In the genomic region with DNA sequence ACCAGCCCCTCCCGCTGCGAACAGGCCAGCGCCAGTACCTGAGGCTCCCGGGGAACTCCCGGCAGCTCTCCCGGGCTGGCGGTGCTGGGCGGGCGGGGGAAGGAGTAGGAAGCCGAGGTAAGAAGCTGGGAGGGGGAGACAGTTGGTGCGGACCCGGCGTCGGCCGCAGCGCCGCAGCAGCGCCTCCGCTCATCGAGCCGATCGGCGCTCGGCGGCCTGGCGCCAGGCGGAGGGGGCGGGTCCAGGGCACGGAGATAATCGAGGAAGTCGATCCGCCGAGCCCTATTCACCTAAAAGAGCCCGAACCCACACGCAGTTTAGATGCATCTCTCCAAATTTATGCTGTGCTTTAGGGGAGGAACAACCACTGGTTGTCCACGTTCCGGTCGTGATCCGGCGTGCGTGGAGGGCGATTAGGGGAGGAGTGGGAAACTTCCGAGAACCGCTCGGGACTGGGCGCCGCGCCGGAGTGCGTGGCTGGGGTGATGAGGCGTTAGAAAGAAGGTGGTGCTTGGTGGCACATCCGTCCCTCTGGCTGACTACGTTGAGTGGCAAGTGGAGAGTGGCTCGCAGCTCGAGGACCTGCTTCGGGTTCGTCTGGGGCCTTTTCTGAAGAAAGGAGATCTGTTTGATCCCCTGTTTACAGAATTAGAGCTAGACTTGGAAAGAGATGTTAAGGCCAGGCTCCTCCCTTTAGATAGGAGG, we compare ENCODE assay signal across 1 cellular context.
TF ChIP-seq lines count a peak whose summit lies in the region.

A gene with protein sequence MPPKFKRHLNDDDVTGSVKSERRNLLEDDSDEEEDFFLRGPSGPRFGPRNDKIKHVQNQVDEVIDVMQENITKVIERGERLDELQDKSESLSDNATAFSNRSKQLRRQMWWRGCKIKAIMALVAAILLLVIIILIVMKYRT (minus strand): TSS at position 194 of the 705 bp plus-strand sequence. CDS start 3,651 bp downstream, outside the sequence.

TF ChIP-seq in SK-N-SH, 30 proteins besides CTCF, POLR2A, EP300 and RAD21 (continued from another document):
- peak; percentile 60 for TF ChIP-seq ELF1 (IDR thresholded peaks at IDR 0.05)
- TF ChIP-seq MXI1 (IDR thresholded peaks at IDR 0.05; ENCODE audit: low read depth, low read length): peak; percentile 52; the same call in 1 of the 2 replicates
- TF ChIP-seq FOSL2 (IDR thresholded peaks at IDR 0.05; ENCODE audit: borderline replicate concordance, low read depth): no peak
- TF ChIP-seq, protein P1, sequence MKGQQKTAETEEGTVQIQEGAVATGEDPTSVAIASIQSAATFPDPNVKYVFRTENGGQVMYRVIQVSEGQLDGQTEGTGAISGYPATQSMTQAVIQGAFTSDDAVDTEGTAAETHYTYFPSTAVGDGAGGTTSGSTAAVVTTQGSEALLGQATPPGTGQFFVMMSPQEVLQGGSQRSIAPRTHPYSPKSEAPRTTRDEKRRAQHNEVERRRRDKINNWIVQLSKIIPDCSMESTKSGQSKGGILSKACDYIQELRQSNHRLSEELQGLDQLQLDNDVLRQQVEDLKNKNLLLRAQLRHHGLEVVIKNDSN (IDR thresholded peaks at IDR 0.05; ENCODE audit: borderline replicate concordance, low read depth): no peak
- TF ChIP-seq SMC3 (IDR thresholded peaks at IDR 0.05; ENCODE audit: low read depth, low read length): no peak
- peak; percentile 77; the same call in 1 of the 2 replicates for TF ChIP-seq SIN3A (IDR thresholded peaks at IDR 0.05; ENCODE audit: borderline replicate concordance, low read depth, low read length)
- no peak for TF ChIP-seq NRF1 (IDR thresholded peaks at IDR 0.05; ENCODE audit: low read depth, low read length)
- peak; percentile 87 for TF ChIP-seq TAF1 (IDR thresholded peaks at IDR 0.05; ENCODE audit: borderline replicate concordance, low read depth, low read length)
- no peak for TF ChIP-seq RCOR1 (IDR thresholded peaks at IDR 0.05; ENCODE audit: low read length)
- TF ChIP-seq POLR2AphosphoS5 (IDR thresholded peaks at IDR 0.05; ENCODE audit: low read depth, low read length): peak; percentile 92
- TF ChIP-seq GATA2 (CRISPR knock-in tag; IDR thresholded peaks at IDR 0.05): no peak
- no peak for TF ChIP-seq MEF2A (IDR thresholded peaks at IDR 0.05; ENCODE audit: borderline replicate concordance, low read depth)
- peak; percentile 53 for TF ChIP-seq GABPA (IDR thresholded peaks at IDR 0.05; ENCODE audit: low read depth)
- TF ChIP-seq RXRA (IDR thresholded peaks at IDR 0.05; ENCODE audit: borderline replicate concordance, low read depth): no peak
- TF ChIP-seq, protein P2, sequence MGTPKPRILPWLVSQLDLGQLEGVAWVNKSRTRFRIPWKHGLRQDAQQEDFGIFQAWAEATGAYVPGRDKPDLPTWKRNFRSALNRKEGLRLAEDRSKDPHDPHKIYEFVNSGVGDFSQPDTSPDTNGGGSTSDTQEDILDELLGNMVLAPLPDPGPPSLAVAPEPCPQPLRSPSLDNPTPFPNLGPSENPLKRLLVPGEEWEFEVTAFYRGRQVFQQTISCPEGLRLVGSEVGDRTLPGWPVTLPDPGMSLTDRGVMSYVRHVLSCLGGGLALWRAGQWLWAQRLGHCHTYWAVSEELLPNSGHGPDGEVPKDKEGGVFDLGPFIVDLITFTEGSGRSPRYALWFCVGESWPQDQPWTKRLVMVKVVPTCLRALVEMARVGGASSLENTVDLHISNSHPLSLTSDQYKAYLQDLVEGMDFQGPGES (IDR thresholded peaks at IDR 0.05; ENCODE audit: low read depth, low read length): no peak
- TF ChIP-seq RFX5 (IDR thresholded peaks at IDR 0.05; ENCODE audit: low read length): 0 out of 2 replicates have a peak, but pooled peaks have one; percentile 18
- TF ChIP-seq FOXJ3 (CRISPR knock-in tag; IDR thresholded peaks at IDR 0.05): no peak
- TF ChIP-seq EZH2phosphoT487 (IDR thresholded peaks at IDR 0.05; ENCODE audit: borderline replicate concordance, low read depth): no peak
- TF ChIP-seq JUND (IDR thresholded peaks at IDR 0.05): no peak
- TF ChIP-seq, protein P3, sequence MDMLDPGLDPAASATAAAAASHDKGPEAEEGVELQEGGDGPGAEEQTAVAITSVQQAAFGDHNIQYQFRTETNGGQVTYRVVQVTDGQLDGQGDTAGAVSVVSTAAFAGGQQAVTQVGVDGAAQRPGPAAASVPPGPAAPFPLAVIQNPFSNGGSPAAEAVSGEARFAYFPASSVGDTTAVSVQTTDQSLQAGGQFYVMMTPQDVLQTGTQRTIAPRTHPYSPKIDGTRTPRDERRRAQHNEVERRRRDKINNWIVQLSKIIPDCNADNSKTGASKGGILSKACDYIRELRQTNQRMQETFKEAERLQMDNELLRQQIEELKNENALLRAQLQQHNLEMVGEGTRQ (IDR thresholded peaks at IDR 0.05; ENCODE audit: borderline replicate concordance, low read depth, low read length): no peak
- TF ChIP-seq, protein P4, sequence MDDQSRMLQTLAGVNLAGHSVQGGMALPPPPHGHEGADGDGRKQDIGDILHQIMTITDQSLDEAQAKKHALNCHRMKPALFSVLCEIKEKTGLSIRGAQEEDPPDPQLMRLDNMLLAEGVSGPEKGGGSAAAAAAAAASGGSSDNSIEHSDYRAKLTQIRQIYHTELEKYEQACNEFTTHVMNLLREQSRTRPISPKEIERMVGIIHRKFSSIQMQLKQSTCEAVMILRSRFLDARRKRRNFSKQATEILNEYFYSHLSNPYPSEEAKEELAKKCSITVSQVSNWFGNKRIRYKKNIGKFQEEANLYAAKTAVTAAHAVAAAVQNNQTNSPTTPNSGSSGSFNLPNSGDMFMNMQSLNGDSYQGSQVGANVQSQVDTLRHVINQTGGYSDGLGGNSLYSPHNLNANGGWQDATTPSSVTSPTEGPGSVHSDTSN (IDR thresholded peaks at IDR 0.05): no peak
